11 cellular contexts compared by ENCODE assay signal in genomic region chr9:120366646-120367019, GRCh38.
DNase-seq lines count a peak whose midpoint lies in the region; ATAC-seq and TF ChIP-seq lines count a peak whose summit lies in the region.
"Had no signal": no experiment of that assay in that cellular context is flagged by ENCODE, and none has a peak within 500 bp of the region (broad histone marks: within the 10 kb centered on the region; RNA-seq: fewer than 3 reads in every experiment).

No MANE protein-coding gene starts in this region.

- no peak overlapping the region for H3K4me3 ChIP-seq in AG09309 (ENCODE audit: control insufficient read depth, low read depth, low read length)
- no peak overlapping the region for H3K4me3 ChIP-seq in lower lobe of right lung

- peaks cover 7% of the 10 kb centered on the region for H3K4me1 ChIP-seq in lower lobe of right lung
- H3K4me1 ChIP-seq: parathyroid adenoma had no signal

- DNase-seq in AG09309 (ENCODE audit: low read depth), result peak; percentile 75
- peak; percentile 85 for DNase-seq in LHCN-M2 (ENCODE audit: low read depth)
- peak; percentile 94 for DNase-seq in dermis blood vessel endothelial cell
- no peak for DNase-seq in lower lobe of right lung
- no peak for DNase-seq in cerebellum (ENCODE audit: low spot score)
- no peak for DNase-seq in activated T-cell treated with anti-CD3 and anti-CD28 coated beads for 4 hours
- no peak for DNase-seq in activated CD4-positive, CD25-positive, alpha-beta regulatory T cell (lab: John Stamatoyannopoulos, UW)
- DNase-seq: central memory CD4-positive, alpha-beta T cell; DND-41 had no signal

- ATAC-seq in lower lobe of right lung (peak; percentile 79 to 84), HG02885 (IDR thresholded peaks at IDR 0.05; ENCODE audit: poor library complexity, unreplicated experiment) (no peak)

- H3K27me3 ChIP-seq in lower lobe of right lung (ENCODE audit: low read depth), result no peaks in the 10 kb centered on the region

- intact Hi-C loops in lower lobe of right lung (cut with DNase I), result no loop called here

- H3K27ac ChIP-seq in lower lobe of right lung, result peak overlapping the region; percentile 31
- H3K27ac ChIP-seq: parathyroid adenoma had no signal

- H3K9me3 ChIP-seq in lower lobe of right lung, result no peaks in the 10 kb centered on the region

- no peaks in the 10 kb centered on the region for H3K36me3 ChIP-seq in lower lobe of right lung

- peak; percentile 66 for TF ChIP-seq CTCF in AG09309 (IDR thresholded peaks at IDR 0.05; ENCODE audit: control insufficient read depth, insufficient read depth, low read depth, low read length, missing control alignments)
- TF ChIP-seq CTCF in lower lobe of right lung (IDR thresholded peaks at IDR 0.05), result peak; percentile 24

Comparison
In these comparisons a context has a peak if more than half of its experiments do, and no peak if none do; other contexts are left out.
1. DNase-seq: peak in AG09309 (single experiment), LHCN-M2 (single experiment) and dermis blood vessel endothelial cell (single experiment); none in lower lobe of right lung (single experiment), cerebellum (single experiment), activated T-cell treated with anti-CD3 and anti-CD28 coated beads for 4 hours (single experiment) and activated CD4-positive, CD25-positive, alpha-beta regulatory T cell (0 of 4).